ENCODE assay signal across 16 cellular contexts in the genomic region with DNA sequence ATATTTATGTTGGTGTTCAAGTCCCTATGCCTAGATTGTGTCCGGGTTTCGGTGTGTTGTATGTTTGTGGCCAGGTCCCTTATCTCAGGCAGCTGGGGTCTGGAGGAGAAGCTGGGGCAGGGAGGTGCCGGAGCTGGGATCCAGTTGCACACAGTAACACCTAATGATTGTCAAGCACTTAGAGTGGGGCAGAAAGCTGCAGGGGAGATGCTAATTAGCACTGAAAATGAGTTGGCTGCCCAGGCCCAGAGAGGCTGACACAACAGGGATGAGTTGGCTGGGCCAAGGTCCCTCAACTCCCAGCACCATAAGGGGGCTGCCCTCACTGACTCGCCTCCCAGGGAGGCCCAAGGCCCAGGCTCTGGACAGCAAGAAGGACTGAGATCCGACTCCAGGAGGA.
"Had no signal": no experiment of that assay in that cellular context is flagged by ENCODE, and none has a peak within 500 bp of the region (broad histone marks: within the 10 kb centered on the region; RNA-seq: fewer than 3 reads in every experiment).

No MANE protein-coding gene starts in this region.

- H3K27ac ChIP-seq: dorsolateral prefrontal cortex, lower lobe of right lung, neutrophil, parathyroid adenoma, right lobe of liver, thoracic aorta, tibial nerve, upper lobe of left lung had no signal

- ATAC-seq: left ventricle myocardium superior; natural killer cell; right lobe of liver; stimulated activated naive B cell treated with anti-CD40 and anti-IgM and Interleukin-4, amounts not matched to agents 10 μg/mL and 1 μg/mL and 100 μg/mL, for 72 hours had no signal

- H3K79me2 ChIP-seq: parathyroid adenoma had no signal

- H3K9me3 ChIP-seq: lower lobe of right lung, neutrophil, right lobe of liver, thoracic aorta, tibial nerve, upper lobe of left lung had no signal

- H3K4me1 ChIP-seq: lower lobe of right lung, parathyroid adenoma, right lobe of liver, tibial nerve, upper lobe of left lung had no signal

- H3K36me3 ChIP-seq: lower lobe of right lung, neutrophil, right lobe of liver, thoracic aorta, tibial nerve, upper lobe of left lung had no signal

- H3K27me3 ChIP-seq: dorsolateral prefrontal cortex, right lobe of liver, upper lobe of left lung had no signal

- H3K9ac ChIP-seq: parathyroid adenoma had no signal

- H3K4me3 ChIP-seq: dorsolateral prefrontal cortex, lower lobe of right lung, right lobe of liver, thoracic aorta, tibial nerve, upper lobe of left lung had no signal

- DNase-seq: dorsolateral prefrontal cortex; effector CD4-positive, alpha-beta T cell; head of caudate nucleus; left ventricle myocardium superior; lower lobe of right lung; natural killer cell; right lobe of liver; small intestine; stimulated activated CD4-positive, alpha-beta T cell treated with anti-CD3 and anti-CD28 coated beads, Interleukin-15, amount 100 ng/mL, for 24 hours; stimulated activated CD4-positive, alpha-beta T cell treated with anti-CD3 and anti-CD28 coated beads, Interleukin-2, amount 100 ng/mL, for 48 hours; stimulated activated naive B cell treated with anti-CD40 and anti-IgM and Interleukin-4, amounts not matched to agents 10 μg/mL and 1 μg/mL and 100 μg/mL, for 72 hours; upper lobe of left lung had no signal
